8 cellular contexts compared by ENCODE assay signal in the genomic region with DNA sequence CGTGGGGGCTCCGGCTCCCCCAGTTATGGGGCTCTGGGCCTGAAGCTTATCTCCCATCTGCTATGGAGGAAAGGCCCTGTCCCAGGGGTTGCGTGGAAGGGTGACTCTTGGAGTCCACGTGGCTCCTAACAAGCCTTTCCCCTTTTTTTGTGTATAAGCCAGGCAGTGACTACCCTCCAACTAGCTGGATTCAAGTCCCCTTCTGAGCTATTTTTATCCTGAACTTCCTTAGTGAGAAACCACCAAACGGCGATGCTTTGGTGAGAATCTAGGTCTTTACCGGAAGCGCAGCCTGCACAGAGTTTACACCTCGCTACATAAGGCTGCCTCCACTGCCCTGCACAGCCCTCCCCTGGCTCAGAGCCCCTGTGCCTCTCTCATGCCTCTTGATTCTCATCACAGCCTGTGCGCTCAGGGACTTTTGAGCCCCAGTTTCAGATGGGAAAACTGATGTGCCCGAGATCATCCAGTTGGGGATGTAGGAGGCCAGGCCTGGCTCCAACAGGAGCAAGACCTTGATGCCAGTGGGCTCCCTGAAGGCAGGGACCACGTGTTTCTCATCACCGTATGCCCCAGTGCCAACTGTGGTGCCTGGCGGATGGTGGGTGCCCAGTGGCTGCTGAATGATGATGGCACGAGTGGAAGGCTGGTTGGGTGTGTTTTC.
DNase-seq lines count a peak whose midpoint lies in the region; ATAC-seq and TF ChIP-seq lines count a peak whose summit lies in the region.

No MANE protein-coding gene starts in this region.

- peaks cover 16% of the 10 kb centered on the region for H3K36me3 Mint-ChIP-seq in activated CD8-positive, alpha-beta memory T cell treated with anti-CD3 and anti-CD28 coated beads, Interleukin-2, amount 10 ng/mL, durations not matched to agents 7 days and 5 days

- H3K9me2 ChIP-seq in SU-DHL-6 (replicated peaks; ENCODE audit: insufficient read depth, low read length): no peaks in the 10 kb centered on the region

- peak overlapping the region; percentile 99 for H3K27ac Mint-ChIP-seq in activated CD8-positive, alpha-beta memory T cell treated with anti-CD3 and anti-CD28 coated beads, Interleukin-2, amount 10 ng/mL, durations not matched to agents 7 days and 5 days

- H3K27ac ChIP-seq in SU-DHL-6 (ENCODE audit: low read depth, low read length): no peak overlapping the region

- no peak for TF ChIP-seq CTCF in SU-DHL-6 (IDR thresholded peaks at IDR 0.05; ENCODE audit: insufficient read depth, low read length, poor library complexity, severe bottlenecking)

- H3K9me3 Mint-ChIP-seq in activated CD8-positive, alpha-beta memory T cell treated with anti-CD3 and anti-CD28 coated beads, Interleukin-2, amount 10 ng/mL, durations not matched to agents 7 days and 5 days (ENCODE audit: low read depth): no peaks in the 10 kb centered on the region

- peak; percentile 22 for ATAC-seq in activated CD8-positive, alpha-beta memory T cell treated with anti-CD3 and anti-CD28 coated beads, Interleukin-2, amount 10 ng/mL, durations not matched to agents 7 days and 5 days
- peak; percentile 24 for ATAC-seq in HG02798 (IDR thresholded peaks at IDR 0.05; ENCODE audit: poor library complexity, unreplicated experiment)

- peak overlapping the region; percentile 92 for H3K4me3 Mint-ChIP-seq in activated CD8-positive, alpha-beta memory T cell treated with anti-CD3 and anti-CD28 coated beads, Interleukin-2, amount 10 ng/mL, durations not matched to agents 7 days and 5 days

- H2AFZ ChIP-seq in SU-DHL-6 (ENCODE audit: low read depth, low read length, severe bottlenecking): no peak overlapping the region

- no peak overlapping the region for H3K9ac ChIP-seq in SU-DHL-6 (ENCODE audit: low read length)

- no peaks in the 10 kb centered on the region for H3K9me3 ChIP-seq in SU-DHL-6 (ENCODE audit: insufficient read depth, low read length)

- CTCF ChIA-PET in activated CD8-positive, alpha-beta memory T cell treated with anti-CD3 and anti-CD28 coated beads, Interleukin-2, amount 10 ng/mL, durations not matched to agents 7 days and 5 days (lab: Charles Lee): interaction anchor here (0.7 to 3.1 kb wide), 5 partner anchors 41 to 102 kb away, joined by 3 to 10 read pairs (median 3); a partner anchor contains a TSS

- H4K20me1 ChIP-seq in SU-DHL-6 (ENCODE audit: low read depth, low read length): no peaks in the 10 kb centered on the region

- H3K36me3 ChIP-seq in SU-DHL-6 (ENCODE audit: low read length): no peaks in the 10 kb centered on the region

- H3K4me3 ChIP-seq in SU-DHL-6 (ENCODE audit: insufficient read depth, low read length, poor library complexity, severe bottlenecking): no peak overlapping the region

- peak; percentile 72 for DNase-seq in activated CD8-positive, alpha-beta memory T cell treated with anti-CD3 and anti-CD28 coated beads, Interleukin-2, amount 10 ng/mL, durations not matched to agents 7 days and 5 days
- no peak for DNase-seq in activated CD8-positive, alpha-beta memory T cell treated with anti-CD3 and anti-CD28 coated beads, Interleukin-2, amount 50 U/mL, for 4 hours
- DNase-seq in medulla oblongata (ENCODE audit: extremely low spot score): peak; percentile 70
- no peak for DNase-seq in posterior cingulate gyrus
- no peak for DNase-seq in DMS153 (lab: John Stamatoyannopoulos, UW)
- no peak for DNase-seq in ureter (ENCODE audit: low spot score)

- no peaks in the 10 kb centered on the region for H3F3A ChIP-seq in SU-DHL-6 (ENCODE audit: insufficient read depth)

- no peaks in the 10 kb centered on the region for H3K27me3 Mint-ChIP-seq in activated CD8-positive, alpha-beta memory T cell treated with anti-CD3 and anti-CD28 coated beads, Interleukin-2, amount 10 ng/mL, durations not matched to agents 7 days and 5 days

- H3K79me2 ChIP-seq in SU-DHL-6 (ENCODE audit: insufficient read depth, low read length): no peaks in the 10 kb centered on the region

- peaks cover 77% of the 10 kb centered on the region for H3K4me1 Mint-ChIP-seq in activated CD8-positive, alpha-beta memory T cell treated with anti-CD3 and anti-CD28 coated beads, Interleukin-2, amount 10 ng/mL, durations not matched to agents 7 days and 5 days

- peak overlapping the region; percentile 4 for H3K4me2 ChIP-seq in SU-DHL-6 (ENCODE audit: low read depth, low read length, poor library complexity, severe bottlenecking)

- intact Hi-C loops in posterior cingulate gyrus (cut with DNase I): loop anchor here (5.0 kb wide), 1 partner anchor 32 kb away; no protein-coding TSS in a partner anchor

- no peaks in the 10 kb centered on the region for H3K27me3 ChIP-seq in SU-DHL-6 (ENCODE audit: low read length)

Comparison
In these comparisons a context has a peak if more than half of its experiments do, and no peak if none do; other contexts are left out.
1. DNase-seq: peak in activated CD8-positive, alpha-beta memory T cell treated with anti-CD3 and anti-CD28 coated beads, Interleukin-2, amount 10 ng/mL, durations not matched to agents 7 days and 5 days (single experiment) and medulla oblongata (single experiment); none in activated CD8-positive, alpha-beta memory T cell treated with anti-CD3 and anti-CD28 coated beads, Interleukin-2, amount 50 U/mL, for 4 hours (single experiment), posterior cingulate gyrus (0 of 10), DMS153 (single experiment) and ureter (single experiment).